In genomic region chr17:47530557-47531227, GRCh38 we compare ENCODE assay signal across 8 cellular contexts. TPM values are rescaled to one million over a fixed set of nuclear protein-coding genes. Genes with fewer than 3 reads are reported as not detected.
DNase-seq lines count a peak whose midpoint lies in the region; ATAC-seq and TF ChIP-seq lines count a peak whose summit lies in the region.
"Not testable (repeated sequence)": the region's sequence is repeated elsewhere in the genome, so short reads cannot be mapped to it uniquely, and the experiment has no call there.

Gene NPEPPS, plus strand, starts transcription at chr17:47531108. Its CDS starts 193 bp downstream, at chr17:47531301.

- TF ChIP-seq EP300 in transverse colon (IDR thresholded peaks at IDR 0.05; ENCODE audit: low read depth): not testable (repeated sequence)

- not testable (repeated sequence) for H3K36me3 Mint-ChIP-seq in progenitor cell of endocrine pancreas (ENCODE audit: insufficient read depth)

- DNase-seq in GM13976 (ENCODE audit: low spot score) (peak; percentile 85), NCI-H187 treated with DMSO at 0.1 percent for 48 hours (lab: John Stamatoyannopoulos, UW) (peak; percentile 44), T-helper 9 cell (peak; percentile 87), ascending aorta (ENCODE audit: low spot score in 2 of 2) (peak; percentile 48 to 93), left ventricle myocardium superior (peak; percentile 91), progenitor cell of endocrine pancreas (ENCODE audit: low spot score, unreplicated experiment) (peak; percentile 75), transverse colon (peak; percentile 92)

- H3K27ac ChIP-seq in ascending aorta: peak within 1 kb of the TSS; percentile 73 to 96
- H3K27ac ChIP-seq in transverse colon: peak within 1 kb of the TSS; percentile 94 to 98 (median 96)

- intact Hi-C loops in ascending aorta (cut with DNase I); left ventricle myocardium superior (cut with micrococcal nuclease); transverse colon (cut with DNase I; ENCODE audit: low total_unique reads): not testable (repeated sequence)

- H3K36me3 ChIP-seq in ascending aorta, transverse colon: not testable (repeated sequence)

- H3K4me3 Mint-ChIP-seq in progenitor cell of endocrine pancreas (ENCODE audit: low read depth): peak within 1 kb of the TSS; percentile 92

- not testable (repeated sequence) for H3K4me1 ChIP-seq in ascending aorta
- peaks cover 0 to 19% (median 5%) of the 10 kb centered on the region in 4 donors for H3K4me1 ChIP-seq in transverse colon

- not testable (repeated sequence) for H3K4me1 Mint-ChIP-seq in progenitor cell of endocrine pancreas (ENCODE audit: low read depth)

- H3K27ac Mint-ChIP-seq in progenitor cell of endocrine pancreas: peak within 1 kb of the TSS; percentile 98

- not testable (repeated sequence) for H3K27me3 Mint-ChIP-seq in progenitor cell of endocrine pancreas

- peak; percentile 64 for ATAC-seq in HG02943 (IDR thresholded peaks at IDR 0.05; ENCODE audit: low read depth, unreplicated experiment)
- peak; percentile 93 for ATAC-seq in left ventricle myocardium superior

- TF ChIP-seq CTCF in GM13976 (IDR thresholded peaks at IDR 0.05; ENCODE audit: borderline replicate concordance, control extremely low read depth, extremely low read depth, insufficient read depth, missing control alignments); ascending aorta (IDR thresholded peaks at IDR 0.05); progenitor cell of endocrine pancreas (IDR thresholded peaks at IDR 0.05; ENCODE audit: unreplicated experiment); transverse colon (IDR thresholded peaks at IDR 0.05): not testable (repeated sequence)

- not testable (repeated sequence) for H3K9me3 Mint-ChIP-seq in progenitor cell of endocrine pancreas (ENCODE audit: low read depth)

- in situ Hi-C loops in GM13976 (cut with MboI; ENCODE audit: low sequenced_read_pairs, unreplicated experiment); transverse colon (cut with MboI; ENCODE audit: low pct_ligation_motif_present in 1 of 4, low pct_unique_long_range_greater_than_20kb in 1 of 4, low sequenced_read_pairs in 3 of 4): not testable (repeated sequence)

- peak; percentile 60 for TF ChIP-seq POLR2A in transverse colon (IDR thresholded peaks at IDR 0.05)

- H3K9me3 ChIP-seq in ascending aorta, transverse colon: not testable (repeated sequence)

- 42% methylated on average over 12 of the region's 59 CpGs; no CpG with 5 or more reads in 1 of the 2 donors for WGBS in transverse colon (ENCODE audit: low coverage in 1 of 2), 2 donors

- H3K27me3 ChIP-seq in ascending aorta, transverse colon: not testable (repeated sequence)

- H3K4me3 ChIP-seq in ascending aorta (peak within 1 kb of the TSS; percentile 69 to 91), transverse colon (peak within 1 kb of the TSS; percentile 72 to 93 (median 78))

RNA-seq across cellular contexts. Expression of gene NPEPPS, which starts in this region (rescaled TPM):
- total RNA-seq in ascending aorta (23.3 TPM), left ventricle myocardium superior (93.0 TPM), progenitor cell of endocrine pancreas (179 and 200 TPM in 2 replicates), transverse colon (100 to 1,000 TPM; 119 to 237 (median 170) TPM)

Comparison
In these comparisons a context has a peak if more than half of its experiments do, and no peak if none do; other contexts are left out.
1. Peak in every context shown above with its lines: DNase-seq, ATAC-seq, H3K4me3 ChIP-seq and H3K27ac ChIP-seq.